Comparison of ENCODE assay signal across 1 cellular context in genomic region chr17:28616281-28616680, GRCh38.
TF ChIP-seq lines count a peak whose summit lies in the region.

No MANE protein-coding gene starts in this region.

TF ChIP-seq in K562, 482 proteins besides CTCF, POLR2A, EP300 and RAD21:
- no peak for TF ChIP-seq NFIX (CRISPR knock-in tag; IDR thresholded peaks at IDR 0.05; ENCODE audit: low read depth)
- TF ChIP-seq KAT7 (CRISPR knock-in tag; IDR thresholded peaks at IDR 0.05; ENCODE audit: borderline replicate concordance), result no peak
- TF ChIP-seq TCFL5 (CRISPR knock-in tag; conservative IDR thresholded peaks at IDR 0.05), result no peak
- TF ChIP-seq DPF2 (IDR thresholded peaks at IDR 0.05), result no peak
- TF ChIP-seq MGA (IDR thresholded peaks at IDR 0.05), result no peak
- no peak for TF ChIP-seq NR0B1 (IDR thresholded peaks at IDR 0.05; ENCODE audit: partially characterized antibody)
- TF ChIP-seq ZNF174 (CRISPR knock-in tag; IDR thresholded peaks at IDR 0.05), result no peak
- TF ChIP-seq ATF2 (CRISPR knock-in tag; IDR thresholded peaks at IDR 0.05), result no peak
- no peak for TF ChIP-seq ZNF316 (IDR thresholded peaks at IDR 0.05)
- TF ChIP-seq IRF9 (tag; IDR thresholded peaks at IDR 0.05), result no peak
- no peak for TF ChIP-seq SUPT5H (IDR thresholded peaks at IDR 0.05)
- no peak for TF ChIP-seq NR2F6 (CRISPR knock-in tag; IDR thresholded peaks at IDR 0.05)
- no peak for TF ChIP-seq SRSF1 (IDR thresholded peaks at IDR 0.05; ENCODE audit: low read depth, low read length)
- TF ChIP-seq RHOXF2B (CRISPR knock-in tag; conservative IDR thresholded peaks at IDR 0.05), result no peak
